Comparison of ENCODE assay signal across 11 cellular contexts in the genomic region with DNA sequence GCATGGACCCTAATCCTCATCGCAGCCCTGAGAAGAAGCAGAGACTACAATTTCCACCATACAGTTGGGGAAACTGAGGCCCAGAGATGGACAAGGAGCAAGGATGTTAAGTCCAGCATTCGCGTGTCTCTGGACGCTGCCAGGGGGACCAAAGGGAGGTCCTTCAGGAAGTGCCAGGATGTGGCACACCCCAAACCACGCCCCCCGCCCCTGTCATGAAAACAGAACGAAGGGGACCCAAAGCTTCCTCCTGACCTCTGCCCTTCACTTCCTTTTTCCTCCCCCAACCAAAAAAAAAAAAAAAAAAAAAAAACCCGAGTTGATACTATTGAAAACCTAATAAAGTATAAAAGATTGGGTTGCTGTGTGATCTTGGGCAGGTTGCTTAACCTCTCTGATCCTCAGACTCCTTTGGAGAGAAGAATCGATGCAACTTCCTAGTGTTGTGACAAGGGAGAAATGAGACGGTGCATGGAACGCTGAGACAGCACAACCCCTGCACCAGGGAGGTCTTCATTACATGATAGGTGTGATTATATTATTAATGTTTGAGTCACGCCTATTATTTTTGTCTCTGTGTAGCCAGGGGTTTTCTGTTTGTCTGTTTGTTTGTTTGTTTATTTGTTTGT. TPM values are rescaled to one million over a fixed set of nuclear protein-coding genes. Genes with fewer than 3 reads are reported as not detected.
A peak's percentile ranks its signal among the peaks of the same experiment; 100 is the strongest.
DNase-seq lines count a peak whose midpoint lies in the region; ATAC-seq and TF ChIP-seq lines count a peak whose summit lies in the region.
"Had no signal": no experiment of that assay in that cellular context is flagged by ENCODE, and none has a peak within 500 bp of the region (broad histone marks: within the 10 kb centered on the region; RNA-seq: fewer than 3 reads in every experiment).

No MANE protein-coding gene starts in this region.

- TF ChIP-seq POLR2A in Peyer's patch (IDR thresholded peaks at IDR 0.05): no peak

- no peak overlapping the region for H2BK120ac ChIP-seq in neuronal stem cell (ENCODE audit: low read depth, low read length)

- H3K79me2 ChIP-seq in GM23338 (replicated peaks; ENCODE audit: insufficient read depth): peaks cover 6% of the 10 kb centered on the region

- no peak overlapping the region for H3K27ac ChIP-seq in GM23338 (ENCODE audit: low read depth)
- H3K27ac ChIP-seq in Peyer's patch: peak overlapping the region in 1 of 4 donors; percentile 99
- H3K27ac ChIP-seq in neuronal stem cell (replicated peaks; ENCODE audit: low read length): no peak overlapping the region
- H3K27ac ChIP-seq in substantia nigra (ENCODE audit: low read depth, low read length, poor library complexity, severe bottlenecking): no peak overlapping the region

- H3K18ac ChIP-seq in neuronal stem cell (ENCODE audit: low read length): no peak overlapping the region

- H3K4me2 ChIP-seq in GM23338 (no peak overlapping the region), neuronal stem cell (ENCODE audit: insufficient read depth, low read length, poor library complexity, severe bottlenecking) (no peak overlapping the region)
- H3K4me2 ChIP-seq: SK-N-SH had no signal

- H2AFZ ChIP-seq in GM23338 (no peak overlapping the region), neuronal stem cell (ENCODE audit: low read length) (no peak overlapping the region)

- H3K79me1 ChIP-seq in neuronal stem cell (ENCODE audit: low read depth, low read length): peaks cover 5% of the 10 kb centered on the region

- no peak overlapping the region for H3K27ac Mint-ChIP-seq in GM23338
- H3K27ac Mint-ChIP-seq in activated naive CD8-positive, alpha-beta T cell treated with anti-CD3 and anti-CD28 coated beads for 36 hours: peak overlapping the region; percentile 68

- ATAC-seq in GM23338: no peak
- no peak for ATAC-seq in GM21515 (IDR thresholded peaks at IDR 0.05; ENCODE audit: unreplicated experiment)
- no peak for ATAC-seq in GM18858 (IDR thresholded peaks at IDR 0.05; ENCODE audit: unreplicated experiment)

- H3F3A ChIP-seq in GM23338 (replicated peaks; ENCODE audit: low read depth): peaks cover 9% of the 10 kb centered on the region

- no peak overlapping the region for H3K9ac ChIP-seq in neuronal stem cell (ENCODE audit: low read depth, low read length, poor library complexity)
- H3K9ac ChIP-seq: SK-N-SH had no signal

- no peak overlapping the region for H2BK5ac ChIP-seq in neuronal stem cell (ENCODE audit: low read length)

- H4K20me1 ChIP-seq in GM23338 (replicated peaks; ENCODE audit: insufficient read depth): no peaks in the 10 kb centered on the region; the same call in 1 of the 2 replicates

- H3K4me1 ChIP-seq in GM23338 (ENCODE audit: insufficient read depth) (peaks cover 7% of the 10 kb centered on the region), Peyer's patch (peaks cover 0 to 15% (median 2%) of the 10 kb centered on the region in 4 donors), neuronal stem cell (ENCODE audit: control insufficient read depth in 2 of 2, insufficient read depth in 1 of 2, low read depth in 1 of 2, low read length in 2 of 2) (peaks cover 0 to under 1% of the 10 kb centered on the region in 2 donors)

- no CpG with 5 or more reads among the region's 12 CpGs for WGBS in neuronal stem cell (ENCODE audit: extremely low coverage in 2 of 2, insufficient read length in 2 of 2, insufficient replicate concordance in 1 of 2), 2 donors

- H3K4ac ChIP-seq in neuronal stem cell (ENCODE audit: low read length): peak overlapping the region; percentile 53

- peaks cover 7% of the 10 kb centered on the region; the same call in 2 of the 3 replicates for H3K4me1 Mint-ChIP-seq in GM23338
- H3K4me1 Mint-ChIP-seq in activated naive CD8-positive, alpha-beta T cell treated with anti-CD3 and anti-CD28 coated beads for 36 hours: peaks cover 21% of the 10 kb centered on the region

- no peak overlapping the region for H3K14ac ChIP-seq in neuronal stem cell (ENCODE audit: low read length)

- H3K36me3 Mint-ChIP-seq in GM23338 (ENCODE audit: low read depth): no peaks in the 10 kb centered on the region
- no peaks in the 10 kb centered on the region for H3K36me3 Mint-ChIP-seq in activated naive CD8-positive, alpha-beta T cell treated with anti-CD3 and anti-CD28 coated beads for 36 hours

- H4K8ac ChIP-seq in neuronal stem cell (ENCODE audit: low read depth, low read length): no peak overlapping the region

- H2BK12ac ChIP-seq in neuronal stem cell (ENCODE audit: low read length): no peak overlapping the region

- no peak overlapping the region for H3K4me3 ChIP-seq in GM23338
- no peak overlapping the region for H3K4me3 ChIP-seq in Peyer's patch
- H3K4me3 ChIP-seq in neuronal stem cell (ENCODE audit: low read length in 2 of 2): no peak overlapping the region

- TF ChIP-seq CTCF in GM23338 (conservative IDR thresholded peaks at IDR 0.05; ENCODE audit: low read depth in 2 of 2) (no peak), Peyer's patch (IDR thresholded peaks at IDR 0.05) (no peak)

- H3K27me3 ChIP-seq in GM23338 (ENCODE audit: insufficient read depth): peaks cover 30% of the 10 kb centered on the region
- H3K27me3 ChIP-seq in Peyer's patch: no peaks in the 10 kb centered on the region
- peaks cover 4 to 21% (median 20%) of the 10 kb centered on the region in 3 experiments for H3K27me3 ChIP-seq in neuronal stem cell (ENCODE audit: control insufficient read depth in 3 of 3, insufficient read depth in 3 of 3, low read depth in 1 of 3, low read length in 3 of 3)

- H2AK5ac ChIP-seq in neuronal stem cell (ENCODE audit: low read depth, low read length): peak overlapping the region; percentile 63

- no peaks in the 10 kb centered on the region for H3K36me3 ChIP-seq in GM23338 (ENCODE audit: insufficient read depth)
- no peaks in the 10 kb centered on the region for H3K36me3 ChIP-seq in Peyer's patch
- no peaks in the 10 kb centered on the region for H3K36me3 ChIP-seq in neuronal stem cell (replicated peaks in 1 of 2; ENCODE audit: control insufficient read depth in 2 of 2, insufficient read depth in 2 of 2, low read length in 2 of 2)

- H2BK15ac ChIP-seq in neuronal stem cell (ENCODE audit: low read length): peak overlapping the region; percentile 67

- peak overlapping the region; percentile 85 for H3K23ac ChIP-seq in neuronal stem cell (ENCODE audit: low read depth, low read length, poor library complexity)

- H4K91ac ChIP-seq in neuronal stem cell (ENCODE audit: low read depth, low read length, poor library complexity): no peak overlapping the region

- H3K9me3 Mint-ChIP-seq in GM23338: no peaks in the 10 kb centered on the region; the same call in 2 of the 3 replicates
- H3K9me3 Mint-ChIP-seq in activated naive CD8-positive, alpha-beta T cell treated with anti-CD3 and anti-CD28 coated beads for 36 hours: no peaks in the 10 kb centered on the region

- H3K9me3 ChIP-seq in Peyer's patch (no peaks in the 10 kb centered on the region), neuronal stem cell (replicated peaks in 1 of 2; ENCODE audit: control insufficient read depth in 2 of 2, insufficient read depth in 1 of 2, low read depth in 1 of 2, low read length in 2 of 2) (peaks cover 0 to 1% of the 10 kb centered on the region in 2 donors)
- H3K9me3 ChIP-seq: SK-N-SH had no signal

- H3K9me2 ChIP-seq in GM23338 (ENCODE audit: insufficient read depth): no peaks in the 10 kb centered on the region
- H3K9me2 ChIP-seq: SK-N-SH had no signal

- H3K27me3 Mint-ChIP-seq in GM23338 (ENCODE audit: insufficient read depth, low read depth, poor library complexity): peaks cover 22% of the 10 kb centered on the region
- H3K27me3 Mint-ChIP-seq in activated naive CD8-positive, alpha-beta T cell treated with anti-CD3 and anti-CD28 coated beads for 36 hours: no peaks in the 10 kb centered on the region

- no peak overlapping the region for H3K4me3 Mint-ChIP-seq in GM23338
- H3K4me3 Mint-ChIP-seq in activated naive CD8-positive, alpha-beta T cell treated with anti-CD3 and anti-CD28 coated beads for 36 hours: peak overlapping the region; percentile 77

- DNase-seq in GM23338 (ENCODE audit: low spot score) (peak; percentile 52), Peyer's patch (peak in 2 of 3 donors; percentile 71 to 84), neuronal stem cell (ENCODE audit: low spot score) (no peak), NCI-H524 treated with DMSO at 0.1 percent for 48 hours (lab: John Stamatoyannopoulos, UW) (no peak), substantia nigra (lab: John Stamatoyannopoulos, UW) (no peak)
- peak; percentile 58 for DNase-seq in activated naive CD8-positive, alpha-beta T cell treated with anti-CD3 and anti-CD28 coated beads for 36 hours
- DNase-seq: hippocampal formation, NCI-H2227 treated with DMSO at 0.1 percent for 48 hours, SK-N-SH had no signal

TF ChIP-seq in GM23338, 12 proteins besides CTCF, POLR2A, EP300 and RAD21 (continues in another document):
- TF ChIP-seq STAT1 (IDR thresholded peaks at IDR 0.05; ENCODE audit: unreplicated experiment) (no peak), EZH2phosphoT487 (IDR thresholded peaks at IDR 0.05; ENCODE audit: unreplicated experiment) (no peak), ZNF114 (CRISPR knock-in tag; IDR thresholded peaks at IDR 0.05) (no peak)

RNA-seq across cellular contexts. Expression of a gene that starts 2.7 kb away (rescaled TPM):
- 28.5 and 35.0 TPM in 2 replicates for total RNA-seq in GM23338 (2014; rRNA removed; shearing (Covaris generic))
- polyA plus RNA-seq in GM23338 (2016; fragmentation: Nextera tagmentation; extraction: Ambion mirVana): 9.5 and 11.1 TPM in 2 replicates
- total RNA-seq in Peyer's patch: 100 to 1,000 TPM in 2 of 4 donors, 10 to 100 TPM in 2; 74.3 to 149 (median 96.1) TPM
- 10 to 100 TPM; 34.9 to 35.9 TPM for total RNA-seq in activated naive CD8-positive, alpha-beta T cell treated with anti-CD3 and anti-CD28 coated beads for 36 hours
- polyA plus RNA-seq in neuronal stem cell (2013, experiment 1 of 2): 9.3 TPM
- 10.2 TPM for polyA plus RNA-seq in neuronal stem cell (2013, experiment 2 of 2)

RNA-seq across cellular contexts. Expression of a gene that starts 54.5 kb away (rescaled TPM):
- total RNA-seq in GM23338 (2014; rRNA removed; shearing (Covaris generic)): 140 and 151 TPM in 2 replicates
- 99.7 and 108 TPM in 2 replicates for polyA plus RNA-seq in GM23338 (2016; fragmentation: Nextera tagmentation; extraction: Ambion mirVana)
- total RNA-seq in Peyer's patch: 100 to 1,000 TPM; 168 to 283 (median 220) TPM
- 100 to 1,000 TPM; 120 to 121 TPM for total RNA-seq in activated naive CD8-positive, alpha-beta T cell treated with anti-CD3 and anti-CD28 coated beads for 36 hours
- 165 TPM for polyA plus RNA-seq in neuronal stem cell (2013, experiment 1 of 2)
- polyA plus RNA-seq in neuronal stem cell (2013, experiment 2 of 2): 164 TPM

Comparison
In these comparisons a context has a peak if more than half of its experiments do, and no peak if none do; other contexts are left out.
1. DNase-seq: peak in GM23338 (single experiment), Peyer's patch (2 of 3) and activated naive CD8-positive, alpha-beta T cell treated with anti-CD3 and anti-CD28 coated beads for 36 hours (single experiment); none in neuronal stem cell (single experiment), NCI-H524 treated with DMSO at 0.1 percent for 48 hours (single experiment) and substantia nigra (0 of 49).